Comparison of ENCODE assay signal across 16 cellular contexts in the genomic region with DNA sequence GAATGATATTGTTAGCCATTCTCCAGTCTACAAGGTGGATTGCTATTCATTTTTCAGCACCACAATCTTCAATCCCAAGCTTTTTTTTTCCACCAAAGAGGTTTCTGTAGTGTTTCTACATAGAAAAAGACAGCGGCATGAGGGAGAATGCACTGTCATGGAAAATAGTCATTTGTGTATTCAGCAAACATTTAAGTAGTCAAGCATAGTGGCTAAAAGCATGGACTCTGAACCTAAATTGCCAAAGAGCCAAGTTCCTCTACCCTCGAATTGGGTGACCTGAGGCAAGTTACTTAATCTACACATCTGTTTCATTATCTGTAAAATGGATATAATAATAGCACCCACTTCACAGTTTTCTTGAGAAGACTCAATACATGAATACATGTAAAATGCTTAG.
"Had no signal": no experiment of that assay in that cellular context is flagged by ENCODE, and none has a peak within 500 bp of the region (broad histone marks: within the 10 kb centered on the region; RNA-seq: fewer than 3 reads in every experiment).

No MANE protein-coding gene starts in this region.

- H3K27ac ChIP-seq: coronary artery, heart right ventricle, parathyroid adenoma had no signal

- H3K9me3 ChIP-seq: heart right ventricle, mucosa of descending colon had no signal

- DNase-seq: activated CD4-positive, alpha-beta T cell treated with anti-CD3 and anti-CD28 coated beads for 48 hours; activated CD8-positive, alpha-beta memory T cell treated with anti-CD3 and anti-CD28 coated beads, Interleukin-2, amount 50 U/mL, for 4 hours; activated CD8-positive, alpha-beta T cell treated with anti-CD3 and anti-CD28 coated beads, Interleukin-2, amount 10 ng/mL, durations not matched to agents 7 days and 5 days; activated gamma-delta T cell; activated T-cell treated with anti-CD3 and anti-CD28 coated beads, Interleukin-2, amount 50 U/mL, for 48 hours; amniotic stem cell; effector CD4-positive, alpha-beta T cell; foreskin melanocyte; heart right ventricle; islet precursor cell; mucosa of descending colon; naive thymus-derived CD4-positive, alpha-beta T cell; T-helper 2 cell had no signal

- H3K4me1 ChIP-seq: parathyroid adenoma had no signal

- H3K4me3 ChIP-seq: coronary artery, heart right ventricle, mucosa of descending colon had no signal

- H3K27me3 ChIP-seq: heart right ventricle had no signal

- H3K9ac ChIP-seq: parathyroid adenoma had no signal

- H3K36me3 ChIP-seq: heart right ventricle had no signal

- ATAC-seq: activated CD8-positive, alpha-beta T cell treated with anti-CD3 and anti-CD28 coated beads, Interleukin-2, amount 10 ng/mL, durations not matched to agents 7 days and 5 days; heart right ventricle; mucosa of descending colon; naive thymus-derived CD4-positive, alpha-beta T cell; stimulated activated effector memory CD8-positive, alpha-beta T cell treated with anti-CD3 and anti-CD28 coated beads, Interleukin-12 subunit alpha, Interleukin-12 subunit beta, amount 100 ng/mL, for 72 hours had no signal
